Comparison of ENCODE assay signal across 1 cellular context in genomic region chr1:153670859-153671622, GRCh38.
A peak's percentile ranks its signal among the peaks of the same experiment; 100 is the strongest.
TF ChIP-seq lines count a peak whose summit lies in the region.

Gene ILF2 (minus strand): TSS chr1:153670993. CDS start chr1:153670922, 71 bp downstream.

TF ChIP-seq in GM12878, 131 proteins besides CTCF, POLR2A, EP300 and RAD21 (continued from another document and continues in another):
- TF ChIP-seq, protein P1, sequence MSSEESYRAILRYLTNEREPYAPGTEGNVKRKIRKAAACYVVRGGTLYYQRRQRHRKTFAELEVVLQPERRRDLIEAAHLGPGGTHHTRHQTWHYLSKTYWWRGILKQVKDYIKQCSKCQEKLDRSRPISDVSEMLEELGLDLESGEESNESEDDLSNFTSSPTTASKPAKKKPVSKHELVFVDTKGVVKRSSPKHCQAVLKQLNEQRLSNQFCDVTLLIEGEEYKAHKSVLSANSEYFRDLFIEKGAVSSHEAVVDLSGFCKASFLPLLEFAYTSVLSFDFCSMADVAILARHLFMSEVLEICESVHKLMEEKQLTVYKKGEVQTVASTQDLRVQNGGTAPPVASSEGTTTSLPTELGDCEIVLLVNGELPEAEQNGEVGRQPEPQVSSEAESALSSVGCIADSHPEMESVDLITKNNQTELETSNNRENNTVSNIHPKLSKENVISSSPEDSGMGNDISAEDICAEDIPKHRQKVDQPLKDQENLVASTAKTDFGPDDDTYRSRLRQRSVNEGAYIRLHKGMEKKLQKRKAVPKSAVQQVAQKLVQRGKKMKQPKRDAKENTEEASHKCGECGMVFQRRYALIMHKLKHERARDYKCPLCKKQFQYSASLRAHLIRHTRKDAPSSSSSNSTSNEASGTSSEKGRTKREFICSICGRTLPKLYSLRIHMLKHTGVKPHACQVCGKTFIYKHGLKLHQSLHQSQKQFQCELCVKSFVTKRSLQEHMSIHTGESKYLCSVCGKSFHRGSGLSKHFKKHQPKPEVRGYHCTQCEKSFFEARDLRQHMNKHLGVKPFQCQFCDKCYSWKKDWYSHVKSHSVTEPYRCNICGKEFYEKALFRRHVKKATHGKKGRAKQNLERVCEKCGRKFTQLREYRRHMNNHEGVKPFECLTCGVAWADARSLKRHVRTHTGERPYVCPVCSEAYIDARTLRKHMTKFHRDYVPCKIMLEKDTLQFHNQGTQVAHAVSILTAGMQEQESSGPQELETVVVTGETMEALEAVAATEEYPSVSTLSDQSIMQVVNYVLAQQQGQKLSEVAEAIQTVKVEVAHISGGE (CRISPR knock-in tag; IDR thresholded peaks at IDR 0.05), result no peak
- TF ChIP-seq FOS (IDR thresholded peaks at IDR 0.05; ENCODE audit: borderline replicate concordance, extremely low read depth, insufficient read length) (peak; percentile 89), IRF4 (IDR thresholded peaks at IDR 0.05; ENCODE audit: low read depth, low read length) (peak; percentile 22; the same call in 1 of the 2 replicates), FOXK2 (IDR thresholded peaks at IDR 0.05) (no peak), RELB (IDR thresholded peaks at IDR 0.05; ENCODE audit: low read depth) (peak; percentile 79), POLR2AphosphoS2 (IDR thresholded peaks at IDR 0.05; ENCODE audit: low read depth, low read length) (peak; percentile 78; the same call in 1 of the 2 replicates), TBL1XR1 (IDR thresholded peaks at IDR 0.05; ENCODE audit: low read depth, low read length) (peak; percentile 95), ZNF24 (IDR thresholded peaks at IDR 0.05) (peak; percentile 100), TARDBP (IDR thresholded peaks at IDR 0.05; ENCODE audit: borderline replicate concordance) (peak; percentile 97), NFIC (IDR thresholded peaks at IDR 0.05; ENCODE audit: low read depth, low read length) (peak; percentile 83), RCOR1 (conservative IDR thresholded peaks at IDR 0.05; ENCODE audit: low read depth, low read length) (no peak), NRF1 (conservative IDR thresholded peaks at IDR 0.05; ENCODE audit: low read depth, low read length) (no peak), NBN (IDR thresholded peaks at IDR 0.05) (peak; percentile 70), NR2F1 (conservative IDR thresholded peaks at IDR 0.05) (peak; percentile 50; the same call in 1 of the 2 replicates), FOXM1 (IDR thresholded peaks at IDR 0.05; ENCODE audit: low read depth, low read length) (peak; percentile 59; the same call in 1 of the 2 replicates), PRDM15 (CRISPR knock-in tag; IDR thresholded peaks at IDR 0.05) (no peak), USF2 (IDR thresholded peaks at IDR 0.05; ENCODE audit: borderline replicate concordance, low read depth, low read length) (no peak)
- TF ChIP-seq, protein P2, sequence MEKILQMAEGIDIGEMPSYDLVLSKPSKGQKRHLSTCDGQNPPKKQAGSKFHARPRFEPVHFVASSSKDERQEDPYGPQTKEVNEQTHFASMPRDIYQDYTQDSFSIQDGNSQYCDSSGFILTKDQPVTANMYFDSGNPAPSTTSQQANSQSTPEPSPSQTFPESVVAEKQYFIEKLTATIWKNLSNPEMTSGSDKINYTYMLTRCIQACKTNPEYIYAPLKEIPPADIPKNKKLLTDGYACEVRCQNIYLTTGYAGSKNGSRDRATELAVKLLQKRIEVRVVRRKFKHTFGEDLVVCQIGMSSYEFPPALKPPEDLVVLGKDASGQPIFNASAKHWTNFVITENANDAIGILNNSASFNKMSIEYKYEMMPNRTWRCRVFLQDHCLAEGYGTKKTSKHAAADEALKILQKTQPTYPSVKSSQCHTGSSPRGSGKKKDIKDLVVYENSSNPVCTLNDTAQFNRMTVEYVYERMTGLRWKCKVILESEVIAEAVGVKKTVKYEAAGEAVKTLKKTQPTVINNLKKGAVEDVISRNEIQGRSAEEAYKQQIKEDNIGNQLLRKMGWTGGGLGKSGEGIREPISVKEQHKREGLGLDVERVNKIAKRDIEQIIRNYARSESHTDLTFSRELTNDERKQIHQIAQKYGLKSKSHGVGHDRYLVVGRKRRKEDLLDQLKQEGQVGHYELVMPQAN (conservative IDR thresholded peaks at IDR 0.05), result peak; percentile 12; the same call in 1 of the 2 replicates
- TF ChIP-seq, protein P3, sequence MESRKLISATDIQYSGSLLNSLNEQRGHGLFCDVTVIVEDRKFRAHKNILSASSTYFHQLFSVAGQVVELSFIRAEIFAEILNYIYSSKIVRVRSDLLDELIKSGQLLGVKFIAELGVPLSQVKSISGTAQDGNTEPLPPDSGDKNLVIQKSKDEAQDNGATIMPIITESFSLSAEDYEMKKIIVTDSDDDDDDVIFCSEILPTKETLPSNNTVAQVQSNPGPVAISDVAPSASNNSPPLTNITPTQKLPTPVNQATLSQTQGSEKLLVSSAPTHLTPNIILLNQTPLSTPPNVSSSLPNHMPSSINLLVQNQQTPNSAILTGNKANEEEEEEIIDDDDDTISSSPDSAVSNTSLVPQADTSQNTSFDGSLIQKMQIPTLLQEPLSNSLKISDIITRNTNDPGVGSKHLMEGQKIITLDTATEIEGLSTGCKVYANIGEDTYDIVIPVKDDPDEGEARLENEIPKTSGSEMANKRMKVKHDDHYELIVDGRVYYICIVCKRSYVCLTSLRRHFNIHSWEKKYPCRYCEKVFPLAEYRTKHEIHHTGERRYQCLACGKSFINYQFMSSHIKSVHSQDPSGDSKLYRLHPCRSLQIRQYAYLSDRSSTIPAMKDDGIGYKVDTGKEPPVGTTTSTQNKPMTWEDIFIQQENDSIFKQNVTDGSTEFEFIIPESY (IDR thresholded peaks at IDR 0.05), result no peak
- TF ChIP-seq, protein P4, sequence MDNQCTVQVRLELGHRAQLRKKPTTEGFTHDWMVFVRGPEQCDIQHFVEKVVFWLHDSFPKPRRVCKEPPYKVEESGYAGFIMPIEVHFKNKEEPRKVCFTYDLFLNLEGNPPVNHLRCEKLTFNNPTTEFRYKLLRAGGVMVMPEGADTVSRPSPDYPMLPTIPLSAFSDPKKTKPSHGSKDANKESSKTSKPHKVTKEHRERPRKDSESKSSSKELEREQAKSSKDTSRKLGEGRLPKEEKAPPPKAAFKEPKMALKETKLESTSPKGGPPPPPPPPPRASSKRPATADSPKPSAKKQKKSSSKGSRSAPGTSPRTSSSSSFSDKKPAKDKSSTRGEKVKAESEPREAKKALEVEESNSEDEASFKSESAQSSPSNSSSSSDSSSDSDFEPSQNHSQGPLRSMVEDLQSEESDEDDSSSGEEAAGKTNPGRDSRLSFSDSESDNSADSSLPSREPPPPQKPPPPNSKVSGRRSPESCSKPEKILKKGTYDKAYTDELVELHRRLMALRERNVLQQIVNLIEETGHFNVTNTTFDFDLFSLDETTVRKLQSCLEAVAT (IDR thresholded peaks at IDR 0.05), result peak; percentile 57; the same call in 1 of the 2 replicates
- TF ChIP-seq, protein P5, sequence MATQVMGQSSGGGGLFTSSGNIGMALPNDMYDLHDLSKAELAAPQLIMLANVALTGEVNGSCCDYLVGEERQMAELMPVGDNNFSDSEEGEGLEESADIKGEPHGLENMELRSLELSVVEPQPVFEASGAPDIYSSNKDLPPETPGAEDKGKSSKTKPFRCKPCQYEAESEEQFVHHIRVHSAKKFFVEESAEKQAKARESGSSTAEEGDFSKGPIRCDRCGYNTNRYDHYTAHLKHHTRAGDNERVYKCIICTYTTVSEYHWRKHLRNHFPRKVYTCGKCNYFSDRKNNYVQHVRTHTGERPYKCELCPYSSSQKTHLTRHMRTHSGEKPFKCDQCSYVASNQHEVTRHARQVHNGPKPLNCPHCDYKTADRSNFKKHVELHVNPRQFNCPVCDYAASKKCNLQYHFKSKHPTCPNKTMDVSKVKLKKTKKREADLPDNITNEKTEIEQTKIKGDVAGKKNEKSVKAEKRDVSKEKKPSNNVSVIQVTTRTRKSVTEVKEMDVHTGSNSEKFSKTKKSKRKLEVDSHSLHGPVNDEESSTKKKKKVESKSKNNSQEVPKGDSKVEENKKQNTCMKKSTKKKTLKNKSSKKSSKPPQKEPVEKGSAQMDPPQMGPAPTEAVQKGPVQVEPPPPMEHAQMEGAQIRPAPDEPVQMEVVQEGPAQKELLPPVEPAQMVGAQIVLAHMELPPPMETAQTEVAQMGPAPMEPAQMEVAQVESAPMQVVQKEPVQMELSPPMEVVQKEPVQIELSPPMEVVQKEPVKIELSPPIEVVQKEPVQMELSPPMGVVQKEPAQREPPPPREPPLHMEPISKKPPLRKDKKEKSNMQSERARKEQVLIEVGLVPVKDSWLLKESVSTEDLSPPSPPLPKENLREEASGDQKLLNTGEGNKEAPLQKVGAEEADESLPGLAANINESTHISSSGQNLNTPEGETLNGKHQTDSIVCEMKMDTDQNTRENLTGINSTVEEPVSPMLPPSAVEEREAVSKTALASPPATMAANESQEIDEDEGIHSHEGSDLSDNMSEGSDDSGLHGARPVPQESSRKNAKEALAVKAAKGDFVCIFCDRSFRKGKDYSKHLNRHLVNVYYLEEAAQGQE (IDR thresholded peaks at IDR 0.05; ENCODE audit: low read depth, low read length), result no peak
- TF ChIP-seq, protein P6, sequence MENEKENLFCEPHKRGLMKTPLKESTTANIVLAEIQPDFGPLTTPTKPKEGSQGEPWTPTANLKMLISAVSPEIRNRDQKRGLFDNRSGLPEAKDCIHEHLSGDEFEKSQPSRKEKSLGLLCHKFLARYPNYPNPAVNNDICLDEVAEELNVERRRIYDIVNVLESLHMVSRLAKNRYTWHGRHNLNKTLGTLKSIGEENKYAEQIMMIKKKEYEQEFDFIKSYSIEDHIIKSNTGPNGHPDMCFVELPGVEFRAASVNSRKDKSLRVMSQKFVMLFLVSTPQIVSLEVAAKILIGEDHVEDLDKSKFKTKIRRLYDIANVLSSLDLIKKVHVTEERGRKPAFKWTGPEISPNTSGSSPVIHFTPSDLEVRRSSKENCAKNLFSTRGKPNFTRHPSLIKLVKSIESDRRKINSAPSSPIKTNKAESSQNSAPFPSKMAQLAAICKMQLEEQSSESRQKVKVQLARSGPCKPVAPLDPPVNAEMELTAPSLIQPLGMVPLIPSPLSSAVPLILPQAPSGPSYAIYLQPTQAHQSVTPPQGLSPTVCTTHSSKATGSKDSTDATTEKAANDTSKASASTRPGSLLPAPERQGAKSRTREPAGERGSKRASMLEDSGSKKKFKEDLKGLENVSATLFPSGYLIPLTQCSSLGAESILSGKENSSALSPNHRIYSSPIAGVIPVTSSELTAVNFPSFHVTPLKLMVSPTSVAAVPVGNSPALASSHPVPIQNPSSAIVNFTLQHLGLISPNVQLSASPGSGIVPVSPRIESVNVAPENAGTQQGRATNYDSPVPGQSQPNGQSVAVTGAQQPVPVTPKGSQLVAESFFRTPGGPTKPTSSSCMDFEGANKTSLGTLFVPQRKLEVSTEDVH (IDR thresholded peaks at IDR 0.05; ENCODE audit: low read depth, partially characterized antibody), result peak; percentile 24
- TF ChIP-seq, protein P7, sequence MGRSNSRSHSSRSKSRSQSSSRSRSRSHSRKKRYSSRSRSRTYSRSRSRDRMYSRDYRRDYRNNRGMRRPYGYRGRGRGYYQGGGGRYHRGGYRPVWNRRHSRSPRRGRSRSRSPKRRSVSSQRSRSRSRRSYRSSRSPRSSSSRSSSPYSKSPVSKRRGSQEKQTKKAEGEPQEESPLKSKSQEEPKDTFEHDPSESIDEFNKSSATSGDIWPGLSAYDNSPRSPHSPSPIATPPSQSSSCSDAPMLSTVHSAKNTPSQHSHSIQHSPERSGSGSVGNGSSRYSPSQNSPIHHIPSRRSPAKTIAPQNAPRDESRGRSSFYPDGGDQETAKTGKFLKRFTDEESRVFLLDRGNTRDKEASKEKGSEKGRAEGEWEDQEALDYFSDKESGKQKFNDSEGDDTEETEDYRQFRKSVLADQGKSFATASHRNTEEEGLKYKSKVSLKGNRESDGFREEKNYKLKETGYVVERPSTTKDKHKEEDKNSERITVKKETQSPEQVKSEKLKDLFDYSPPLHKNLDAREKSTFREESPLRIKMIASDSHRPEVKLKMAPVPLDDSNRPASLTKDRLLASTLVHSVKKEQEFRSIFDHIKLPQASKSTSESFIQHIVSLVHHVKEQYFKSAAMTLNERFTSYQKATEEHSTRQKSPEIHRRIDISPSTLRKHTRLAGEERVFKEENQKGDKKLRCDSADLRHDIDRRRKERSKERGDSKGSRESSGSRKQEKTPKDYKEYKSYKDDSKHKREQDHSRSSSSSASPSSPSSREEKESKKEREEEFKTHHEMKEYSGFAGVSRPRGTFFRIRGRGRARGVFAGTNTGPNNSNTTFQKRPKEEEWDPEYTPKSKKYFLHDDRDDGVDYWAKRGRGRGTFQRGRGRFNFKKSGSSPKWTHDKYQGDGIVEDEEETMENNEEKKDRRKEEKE (IDR thresholded peaks at IDR 0.05), result no peak
